Comparison of ENCODE assay signal across 13 cellular contexts in the genomic region with DNA sequence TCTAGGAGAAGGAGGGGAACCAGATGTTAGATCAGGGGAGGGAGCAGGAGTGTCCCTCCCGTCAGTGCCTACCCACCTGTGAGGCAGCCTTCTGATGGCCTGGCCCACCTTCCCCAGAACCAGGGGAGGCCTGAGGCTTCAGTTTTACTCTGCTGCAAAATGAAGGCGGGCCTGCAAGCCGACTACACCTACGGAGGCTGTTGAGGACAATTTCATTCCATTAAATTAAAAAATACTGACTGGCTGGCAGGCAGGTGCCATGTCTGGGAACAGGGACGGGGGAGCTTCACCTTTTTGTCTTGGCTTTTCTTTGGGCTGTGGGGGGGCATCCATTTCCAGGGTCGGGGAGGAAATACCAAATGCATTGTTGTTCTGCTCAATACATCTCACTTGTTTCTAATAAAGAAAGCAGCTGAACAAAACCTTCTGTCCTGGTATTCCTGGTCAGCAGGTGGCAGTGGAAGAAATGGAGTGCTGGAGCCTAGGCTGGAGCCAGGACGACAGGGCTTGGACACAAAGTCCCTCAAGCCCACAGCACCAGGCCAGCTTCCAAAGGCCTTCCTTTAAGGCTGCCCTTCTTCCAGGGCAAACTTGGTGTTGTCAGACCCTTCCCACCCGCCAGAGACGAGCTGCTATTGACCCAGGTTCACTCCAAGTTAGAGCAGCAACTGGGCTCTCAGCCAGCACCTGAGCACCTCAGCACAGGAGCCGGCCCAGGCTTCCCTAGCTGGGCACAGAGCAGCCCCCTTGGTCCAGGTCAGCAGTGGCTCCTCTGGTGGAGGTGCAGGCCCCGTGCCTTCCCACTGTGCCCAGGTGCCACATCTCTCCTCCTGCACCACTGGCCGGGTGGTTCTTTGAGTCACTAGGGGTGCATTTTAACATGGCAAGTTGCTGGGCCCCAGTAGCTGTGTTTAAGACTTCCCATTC. TPM values are rescaled to one million over a fixed set of nuclear protein-coding genes. Genes with fewer than 3 reads are reported as not detected.
DNase-seq lines count a peak whose midpoint lies in the region; ATAC-seq, FAIRE-seq and TF ChIP-seq lines count a peak whose summit lies in the region.
"Had no signal": no experiment of that assay in that cellular context is flagged by ENCODE, and none has a peak within 500 bp of the region (broad histone marks: within the 10 kb centered on the region; RNA-seq: fewer than 3 reads in every experiment).

No MANE protein-coding gene starts in this region.

- H3K4me3 ChIP-seq in heart left ventricle, result no peak overlapping the region
- no peak overlapping the region for H3K4me3 ChIP-seq in HepG2 (replicated peaks in 1 of 3; ENCODE audit: insufficient read depth in 1 of 3, low read depth in 2 of 3, low read length in 3 of 3)
- no peak overlapping the region for H3K4me3 ChIP-seq in upper lobe of right lung
- H3K4me3 ChIP-seq: SK-N-MC had no signal

- no peaks in the 10 kb centered on the region for H4K20me1 ChIP-seq in HepG2 (ENCODE audit: insufficient read depth, low read length)

- TF ChIP-seq RAD21 in HepG2 (CRISPR knock-in tag; IDR thresholded peaks at IDR 0.05), result peak; percentile 60

- H3K4me1 ChIP-seq in heart left ventricle (peaks cover 0 to 85% (median 39%) of the 10 kb centered on the region in 12 donors), HepG2 (ENCODE audit: insufficient read depth, low read length) (peaks cover 45% of the 10 kb centered on the region), upper lobe of right lung (no peaks in the 10 kb centered on the region)

- intact Hi-C loops in heart left ventricle (cut with DNase I), result no loop called here
- intact Hi-C loops in left cardiac atrium (cut with DNase I), result no loop called here
- intact Hi-C loops in HepG2 (cut with micrococcal nuclease; ENCODE audit: unreplicated experiment), result no loop called here
- intact Hi-C loops in upper lobe of right lung (cut with DNase I), result loop anchor here (10.0 kb wide), 1 partner anchor 64 kb away; no protein-coding TSS in a partner anchor

- H3K9me3 ChIP-seq in heart left ventricle (no peaks in the 10 kb centered on the region), HepG2 (ENCODE audit: low read length) (no peaks in the 10 kb centered on the region), upper lobe of right lung (no peaks in the 10 kb centered on the region)

- H3K4me2 ChIP-seq in HepG2 (ENCODE audit: low read depth, low read length), result no peak overlapping the region

- no peaks in the 10 kb centered on the region for H3K27me3 Mint-ChIP-seq in chondrocyte (ENCODE audit: low read depth)
- H3K27me3 Mint-ChIP-seq: central memory CD8-positive, alpha-beta T cell; memory B cell had no signal

- POLR2A ChIA-PET in HepG2 (lab: Yijun Ruan, JAX), result interaction anchor here (0.9 to 2.4 kb wide), 5 partner anchors 10 to 39 kb away, joined by 3 to 14 read pairs (median 4); a partner anchor contains a TSS

- H3K27me3 ChIP-seq in heart left ventricle, result no peaks in the 10 kb centered on the region
- no peaks in the 10 kb centered on the region for H3K27me3 ChIP-seq in HepG2 (ENCODE audit: control insufficient read depth in 1 of 2, insufficient read depth in 2 of 2, low read length in 2 of 2)
- H3K27me3 ChIP-seq in upper lobe of right lung, result no peaks in the 10 kb centered on the region

- peak overlapping the region; percentile 59 for H3K27ac Mint-ChIP-seq in chondrocyte (ENCODE audit: unreplicated experiment)
- H3K27ac Mint-ChIP-seq: activated T-cell treated with anti-CD3 and anti-CD28 coated beads, Interleukin-2, amount 50 U/mL, for 72 hours; memory B cell had no signal

- no peak for TF ChIP-seq POLR2A in heart left ventricle (IDR thresholded peaks at IDR 0.05)
- no peak for TF ChIP-seq POLR2A in HepG2 (IDR thresholded peaks at IDR 0.05; ENCODE audit: insufficient read depth in 1 of 2, low read depth in 2 of 2, low read length in 2 of 2)

- no peak overlapping the region for H2AFZ ChIP-seq in HepG2 (ENCODE audit: low read length)

- CTCF ChIA-PET in HepG2 (lab: Yijun Ruan, JAX; ENCODE audit: low intra/inter-chr PET ratio, low total read pairs), result interaction anchor here (0.7 to 1.9 kb wide), 2 partner anchors 24 to 27 kb away, joined by 4 to 12 read pairs; a partner anchor contains a TSS

- TF ChIP-seq EP300 in HepG2 (IDR thresholded peaks at IDR 0.05; ENCODE audit: low read depth in 2 of 2, low read length in 2 of 2) (no peak), HepG2 (CRISPR knock-in tag; IDR thresholded peaks at IDR 0.05; ENCODE audit: borderline replicate concordance) (no peak)

- no peaks in the 10 kb centered on the region for H3K9me3 Mint-ChIP-seq in chondrocyte (ENCODE audit: low read depth)
- H3K9me3 Mint-ChIP-seq: activated T-cell treated with anti-CD3 and anti-CD28 coated beads, Interleukin-2, amount 50 U/mL, for 72 hours; central memory CD8-positive, alpha-beta T cell; memory B cell had no signal

- in situ Hi-C loops in HepG2 (cut with HindIII; ENCODE audit: extremely low pct_ligation_motif_present, low pct_unique_long_range_greater_than_20kb), result loop anchor here (10.0 kb wide), 1 partner anchor 184 kb away; no protein-coding TSS in a partner anchor

- peak overlapping the region in 9 of 12 donors; percentile 20 to 95 (median 87) for H3K27ac ChIP-seq in heart left ventricle
- peak overlapping the region; percentile 4 for H3K27ac ChIP-seq in HepG2 (ENCODE audit: extremely low read length, insufficient read depth, low read length)
- H3K27ac ChIP-seq in upper lobe of right lung, result no peak overlapping the region
- H3K27ac ChIP-seq: SK-N-MC had no signal

- no peak overlapping the region for H3K4me3 Mint-ChIP-seq in chondrocyte (ENCODE audit: unreplicated experiment)
- H3K4me3 Mint-ChIP-seq: activated T-cell treated with anti-CD3 and anti-CD28 coated beads, Interleukin-2, amount 50 U/mL, for 72 hours; central memory CD8-positive, alpha-beta T cell; memory B cell had no signal

- FAIRE-seq in HepG2 (lab: Jason Lieb, UNC), result peak; percentile 46

- peak in 5 of 12 donors; percentile 2 to 31 (median 14) for TF ChIP-seq CTCF in heart left ventricle (IDR thresholded peaks at IDR 0.05)
- peak; percentile 38 for TF ChIP-seq CTCF in chondrocyte (IDR thresholded peaks at IDR 0.05)
- peak; percentile 58 for TF ChIP-seq CTCF in HepG2 (CRISPR knock-in tag; IDR thresholded peaks at IDR 0.05)
- no peak for TF ChIP-seq CTCF in upper lobe of right lung (IDR thresholded peaks at IDR 0.05)

- no peak for ATAC-seq in heart left ventricle
- ATAC-seq in left cardiac atrium, result no peak
- ATAC-seq in HepG2, result peak; percentile 21
- peak; percentile 4 for ATAC-seq in upper lobe of right lung
- ATAC-seq in HG02970 (IDR thresholded peaks at IDR 0.05; ENCODE audit: low FRiP score, unreplicated experiment), result no peak
- ATAC-seq: activated T-cell treated with anti-CD3 and anti-CD28 coated beads, Interleukin-2, amount 50 U/mL, for 72 hours had no signal

- BruUV-seq in HepG2 (replicated peaks; lab: Mats Ljungman, UMichigan), result TSS peak; percentile 18

- peak in 1 of 5 donors; percentile 45 for DNase-seq in heart left ventricle
- DNase-seq in left cardiac atrium, result no peak
- no peak for DNase-seq in chondrocyte (ENCODE audit: low spot score)
- DNase-seq in HepG2 (ENCODE audit: low spot score), result no peak
- DNase-seq in upper lobe of right lung, result no peak
- no peak for DNase-seq in activated naive CD4-positive, alpha-beta T cell (lab: John Stamatoyannopoulos, UW)
- DNase-seq in NCI-H524 treated with DMSO at 0.1 percent for 48 hours (lab: John Stamatoyannopoulos, UW), result no peak
- DNase-seq: activated CD4-positive, CD25-positive, alpha-beta regulatory T cell treated with anti-CD3 and anti-CD28 coated beads, Interleukin-2, amount 50 U/mL, for 72 hours; activated T-cell treated with anti-CD3 and anti-CD28 coated beads, Interleukin-2, amount 50 U/mL, for 72 hours had no signal

- no peak overlapping the region for H3K9ac ChIP-seq in HepG2 (ENCODE audit: insufficient read depth, low read depth, low read length)

- H3K79me2 ChIP-seq in HepG2 (ENCODE audit: insufficient read depth, low read length), result no peaks in the 10 kb centered on the region

- peaks cover 14% of the 10 kb centered on the region for H3K36me3 Mint-ChIP-seq in chondrocyte (ENCODE audit: low read depth)

- H3K36me3 ChIP-seq in heart left ventricle (peaks cover 0 to 73% (median 53%) of the 10 kb centered on the region in 9 donors), HepG2 (replicated peaks in 1 of 2; ENCODE audit: control insufficient read depth in 1 of 2, insufficient read depth in 2 of 2, low read length in 2 of 2) (peaks cover 30 to 44% of the 10 kb centered on the region in 2 experiments), upper lobe of right lung (peaks cover 39% of the 10 kb centered on the region)

- H3K4me1 Mint-ChIP-seq in chondrocyte (ENCODE audit: low read depth), result peaks cover 5% of the 10 kb centered on the region
- H3K4me1 Mint-ChIP-seq: central memory CD8-positive, alpha-beta T cell had no signal

- WGBS in heart left ventricle, 4 donors, result 60 to 67% (median 63%) methylated on average over 10 to 12 of the region's 12 CpGs
- 85% methylated on average over 11 of the region's 12 CpGs for WGBS in HepG2 (ENCODE audit: low lambda C conversion rate)

RNA-seq across cellular contexts. Expression of a gene that starts 23.5 kb away (rescaled TPM):
- total RNA-seq in heart left ventricle, result 100 to 1,000 TPM; 102 to 207 (median 123) TPM
- polyA plus RNA-seq in heart left ventricle, result 100 to 1,000 TPM in 1 of 2 donors, 10 to 100 TPM in 1; 92.8 to 105 TPM
- 100 to 1,000 TPM in 1 of 2 donors, 10 to 100 TPM in 1; 92.1 to 132 TPM for total RNA-seq in left cardiac atrium
- total RNA-seq in chondrocyte, result 123 to 135 TPM (median 128 TPM) in 3 replicates
- total RNA-seq in HepG2 (2016; rRNA removed; fragmentation: Illumina TruSeq; extraction: Trizol), result 5.5 and 11.3 TPM in 2 replicates
- total RNA-seq in HepG2 (2016; cell fraction: cytosol; rRNA removed; fragmentation: Illumina TruSeq; extraction: Trizol; ENCODE audit: low read depth), result 5.6 and 8.7 TPM in 2 replicates
- 6.2 and 9.4 TPM in 2 replicates for total RNA-seq in HepG2 (2016; cell fraction: insoluble cytoplasmic fraction; rRNA removed; fragmentation: Illumina TruSeq; extraction: Trizol)
- total RNA-seq in HepG2 (2016; cell fraction: membrane; rRNA removed; fragmentation: Illumina TruSeq; extraction: Trizol), result 23.5 and 28.9 TPM in 2 replicates
- 4.2 and 4.3 TPM in 2 replicates for total RNA-seq in HepG2 (2016; cell fraction: nucleus; rRNA removed; fragmentation: Illumina TruSeq; extraction: Trizol)
- 39.1 and 46.1 TPM in 2 replicates for polyA plus RNA-seq in HepG2 (2011; rRNA removed)
- polyA plus RNA-seq in HepG2 (2011; cell fraction: cytosol; rRNA removed), result 28.6 and 40.9 TPM in 2 replicates
- polyA plus RNA-seq in HepG2 (2011; cell fraction: nucleus; rRNA removed), result 37.4 and 43.6 TPM in 2 replicates
- 8.5 and 22.4 TPM in 2 replicates for polyA plus RNA-seq in HepG2 (2012)
- polyA plus RNA-seq in HepG2 (2016; cell fraction: cytosol; fragmentation: Illumina TruSeq; extraction: Trizol; ENCODE audit: low read depth), result 17.4 and 19.5 TPM in 2 replicates
- polyA plus RNA-seq in HepG2 (2016; cell fraction: insoluble cytoplasmic fraction; fragmentation: Illumina TruSeq; extraction: Trizol; ENCODE audit: low read depth), result 14.0 and 24.9 TPM in 2 replicates
- polyA plus RNA-seq in HepG2 (2016; cell fraction: membrane; fragmentation: Illumina TruSeq; extraction: Trizol; ENCODE audit: low read depth), result 30.5 and 46.5 TPM in 2 replicates
- polyA plus RNA-seq in HepG2 (2016; cell fraction: nucleus; fragmentation: Illumina TruSeq; extraction: Trizol; ENCODE audit: insufficient read depth, low read depth), result 24.9 and 28.4 TPM in 2 replicates
- polyA minus RNA-seq in HepG2 (2011; rRNA and poly(A)+ RNA removed; ENCODE audit: low replicate concordance), result 68.8 and 256 TPM in 2 replicates
- 26.0 and 39.9 TPM in 2 replicates for polyA minus RNA-seq in HepG2 (2011; cell fraction: cytosol; rRNA and poly(A)+ RNA removed)
- polyA minus RNA-seq in HepG2 (2011; cell fraction: nucleus; rRNA and poly(A)+ RNA removed), result 13.4 and 15.7 TPM in 2 replicates
- 37.0 TPM for total RNA-seq in upper lobe of right lung

RNA-seq across cellular contexts. Expression of a gene that starts 26.6 kb away (rescaled TPM):
- 1 to 10 TPM; 4.1 to 9.8 (median 6.3) TPM for total RNA-seq in heart left ventricle
- 1 to 10 TPM; 3.3 to 8.8 TPM for polyA plus RNA-seq in heart left ventricle
- total RNA-seq in left cardiac atrium, result 1 to 10 TPM; 8.4 to 8.7 TPM
- total RNA-seq in chondrocyte, result 4.7 to 6.8 TPM (median 5.6 TPM) in 3 replicates
- 8.8 and 16.1 TPM in 2 replicates for total RNA-seq in HepG2 (2016; rRNA removed; fragmentation: Illumina TruSeq; extraction: Trizol)
- 8.0 and 13.0 TPM in 2 replicates for total RNA-seq in HepG2 (2016; cell fraction: cytosol; rRNA removed; fragmentation: Illumina TruSeq; extraction: Trizol; ENCODE audit: low read depth)
- 9.5 and 14.6 TPM in 2 replicates for total RNA-seq in HepG2 (2016; cell fraction: insoluble cytoplasmic fraction; rRNA removed; fragmentation: Illumina TruSeq; extraction: Trizol)
- 12.4 and 18.3 TPM in 2 replicates for total RNA-seq in HepG2 (2016; cell fraction: membrane; rRNA removed; fragmentation: Illumina TruSeq; extraction: Trizol)
- 15.2 and 17.1 TPM in 2 replicates for total RNA-seq in HepG2 (2016; cell fraction: nucleus; rRNA removed; fragmentation: Illumina TruSeq; extraction: Trizol)
- polyA plus RNA-seq in HepG2 (2011; rRNA removed), result 26.9 and 34.1 TPM in 2 replicates
- polyA plus RNA-seq in HepG2 (2011; cell fraction: cytosol; rRNA removed), result 12.2 and 17.4 TPM in 2 replicates
- polyA plus RNA-seq in HepG2 (2011; cell fraction: nucleus; rRNA removed), result 71.5 and 77.5 TPM in 2 replicates
- polyA plus RNA-seq in HepG2 (2012), result 16.9 and 20.5 TPM in 2 replicates
- 9.2 and 14.3 TPM in 2 replicates for polyA plus RNA-seq in HepG2 (2016; cell fraction: cytosol; fragmentation: Illumina TruSeq; extraction: Trizol; ENCODE audit: low read depth)
- 9.9 and 13.7 TPM in 2 replicates for polyA plus RNA-seq in HepG2 (2016; cell fraction: insoluble cytoplasmic fraction; fragmentation: Illumina TruSeq; extraction: Trizol; ENCODE audit: low read depth)
- 10.5 and 15.2 TPM in 2 replicates for polyA plus RNA-seq in HepG2 (2016; cell fraction: membrane; fragmentation: Illumina TruSeq; extraction: Trizol; ENCODE audit: low read depth)
- 36.2 and 39.6 TPM in 2 replicates for polyA plus RNA-seq in HepG2 (2016; cell fraction: nucleus; fragmentation: Illumina TruSeq; extraction: Trizol; ENCODE audit: insufficient read depth, low read depth)
- 6.9 and 21.9 TPM in 2 replicates for polyA minus RNA-seq in HepG2 (2011; rRNA and poly(A)+ RNA removed; ENCODE audit: low replicate concordance)
- 8.3 and 8.4 TPM in 2 replicates for polyA minus RNA-seq in HepG2 (2011; cell fraction: cytosol; rRNA and poly(A)+ RNA removed)
- 26.9 and 36.2 TPM in 2 replicates for polyA minus RNA-seq in HepG2 (2011; cell fraction: nucleus; rRNA and poly(A)+ RNA removed)
- total RNA-seq in upper lobe of right lung, result 16.3 TPM

RNA-seq across cellular contexts. Expression of a gene that starts 39.4 kb away (rescaled TPM):
- total RNA-seq in heart left ventricle (10 to 100 TPM; 14.4 to 28.7 (median 22.5) TPM), left cardiac atrium (10 to 100 TPM; 27.8 to 31.7 TPM), chondrocyte (35.9 to 41.0 TPM (median 36.4 TPM) in 3 replicates), HepG2 (2016; rRNA removed; fragmentation: Illumina TruSeq; extraction: Trizol) (10.5 and 14.8 TPM in 2 replicates), upper lobe of right lung (36.1 TPM)
- polyA plus RNA-seq in heart left ventricle (10 to 100 TPM; 11.9 to 12.4 TPM), HepG2 (2011; rRNA removed) (16.3 and 16.6 TPM in 2 replicates)
- total RNA-seq in HepG2 (2016; cell fraction: cytosol; rRNA removed; fragmentation: Illumina TruSeq; extraction: Trizol; ENCODE audit: low read depth), result 2.7 and 3.3 TPM in 2 replicates
- 11.7 and 13.0 TPM in 2 replicates for total RNA-seq in HepG2 (2016; cell fraction: insoluble cytoplasmic fraction; rRNA removed; fragmentation: Illumina TruSeq; extraction: Trizol)
- 8.9 and 9.5 TPM in 2 replicates for total RNA-seq in HepG2 (2016; cell fraction: membrane; rRNA removed; fragmentation: Illumina TruSeq; extraction: Trizol)
- 13.8 and 14.0 TPM in 2 replicates for total RNA-seq in HepG2 (2016; cell fraction: nucleus; rRNA removed; fragmentation: Illumina TruSeq; extraction: Trizol)
- polyA plus RNA-seq in HepG2 (2011; cell fraction: cytosol; rRNA removed), result 13.7 and 14.0 TPM in 2 replicates
- polyA plus RNA-seq in HepG2 (2011; cell fraction: nucleus; rRNA removed), result 34.1 and 37.3 TPM in 2 replicates
- 17.5 and 20.8 TPM in 2 replicates for polyA plus RNA-seq in HepG2 (2012)
- 2.7 and 3.3 TPM in 2 replicates for polyA plus RNA-seq in HepG2 (2016; cell fraction: cytosol; fragmentation: Illumina TruSeq; extraction: Trizol; ENCODE audit: low read depth)
- 36.1 and 41.5 TPM in 2 replicates for polyA plus RNA-seq in HepG2 (2016; cell fraction: insoluble cytoplasmic fraction; fragmentation: Illumina TruSeq; extraction: Trizol; ENCODE audit: low read depth)
- polyA plus RNA-seq in HepG2 (2016; cell fraction: membrane; fragmentation: Illumina TruSeq; extraction: Trizol; ENCODE audit: low read depth), result 10.3 and 12.9 TPM in 2 replicates
- 51.0 and 51.8 TPM in 2 replicates for polyA plus RNA-seq in HepG2 (2016; cell fraction: nucleus; fragmentation: Illumina TruSeq; extraction: Trizol; ENCODE audit: insufficient read depth, low read depth)
- polyA minus RNA-seq in HepG2 (2011; rRNA and poly(A)+ RNA removed; ENCODE audit: low replicate concordance), result 8.8 and 11.0 TPM in 2 replicates
- polyA minus RNA-seq in HepG2 (2011; cell fraction: cytosol; rRNA and poly(A)+ RNA removed), result 10.7 and 11.5 TPM in 2 replicates
- polyA minus RNA-seq in HepG2 (2011; cell fraction: nucleus; rRNA and poly(A)+ RNA removed), result 17.1 and 27.5 TPM in 2 replicates

RNA-seq across cellular contexts. Expression of a gene that starts 47.7 kb away (rescaled TPM):
- 100 to 1,000 TPM in 2 of 9 donors, 10 to 100 TPM in 7; 61.0 to 114 (median 70.8) TPM for total RNA-seq in heart left ventricle
- 10 to 100 TPM; 36.8 to 52.7 TPM for polyA plus RNA-seq in heart left ventricle
- total RNA-seq in left cardiac atrium, result 10 to 100 TPM; 66.6 to 92.4 TPM
- total RNA-seq in chondrocyte, result 89.0 to 103 TPM (median 91.4 TPM) in 3 replicates
- total RNA-seq in HepG2 (2016; rRNA removed; fragmentation: Illumina TruSeq; extraction: Trizol), result 142 and 194 TPM in 2 replicates
- total RNA-seq in HepG2 (2016; cell fraction: cytosol; rRNA removed; fragmentation: Illumina TruSeq; extraction: Trizol; ENCODE audit: low read depth), result 26.5 and 28.3 TPM in 2 replicates
- total RNA-seq in HepG2 (2016; cell fraction: insoluble cytoplasmic fraction; rRNA removed; fragmentation: Illumina TruSeq; extraction: Trizol), result 140 and 195 TPM in 2 replicates
- 38.6 and 40.6 TPM in 2 replicates for total RNA-seq in HepG2 (2016; cell fraction: membrane; rRNA removed; fragmentation: Illumina TruSeq; extraction: Trizol)
- 107 and 123 TPM in 2 replicates for total RNA-seq in HepG2 (2016; cell fraction: nucleus; rRNA removed; fragmentation: Illumina TruSeq; extraction: Trizol)
- polyA plus RNA-seq in HepG2 (2011; rRNA removed), result 71.9 and 75.7 TPM in 2 replicates
- 38.6 and 40.9 TPM in 2 replicates for polyA plus RNA-seq in HepG2 (2011; cell fraction: cytosol; rRNA removed)
- polyA plus RNA-seq in HepG2 (2011; cell fraction: nucleus; rRNA removed), result 44.4 and 51.3 TPM in 2 replicates
- polyA plus RNA-seq in HepG2 (2012), result 109 and 117 TPM in 2 replicates
- 13.3 and 16.4 TPM in 2 replicates for polyA plus RNA-seq in HepG2 (2016; cell fraction: cytosol; fragmentation: Illumina TruSeq; extraction: Trizol; ENCODE audit: low read depth)
- 189 and 216 TPM in 2 replicates for polyA plus RNA-seq in HepG2 (2016; cell fraction: insoluble cytoplasmic fraction; fragmentation: Illumina TruSeq; extraction: Trizol; ENCODE audit: low read depth)
- 22.9 and 24.5 TPM in 2 replicates for polyA plus RNA-seq in HepG2 (2016; cell fraction: membrane; fragmentation: Illumina TruSeq; extraction: Trizol; ENCODE audit: low read depth)
- polyA plus RNA-seq in HepG2 (2016; cell fraction: nucleus; fragmentation: Illumina TruSeq; extraction: Trizol; ENCODE audit: insufficient read depth, low read depth), result 111 and 125 TPM in 2 replicates
- 63.5 and 95.4 TPM in 2 replicates for polyA minus RNA-seq in HepG2 (2011; rRNA and poly(A)+ RNA removed; ENCODE audit: low replicate concordance)
- 254 and 276 TPM in 2 replicates for polyA minus RNA-seq in HepG2 (2011; cell fraction: cytosol; rRNA and poly(A)+ RNA removed)
- 44.7 and 70.7 TPM in 2 replicates for polyA minus RNA-seq in HepG2 (2011; cell fraction: nucleus; rRNA and poly(A)+ RNA removed)
- total RNA-seq in upper lobe of right lung, result 107 TPM

RNA-seq across cellular contexts. Expression of a gene that starts 52.8 kb away (rescaled TPM):
- 1 to 10 TPM; 3.9 to 7.5 (median 5.7) TPM for total RNA-seq in heart left ventricle
- 1 to 10 TPM; 3.4 to 6.4 TPM for polyA plus RNA-seq in heart left ventricle
- 1 to 10 TPM; 4.2 to 4.4 TPM for total RNA-seq in left cardiac atrium
- total RNA-seq in chondrocyte, result 3.7 to 7.9 TPM (median 6.4 TPM) in 3 replicates
- 27.1 and 30.8 TPM in 2 replicates for total RNA-seq in HepG2 (2016; rRNA removed; fragmentation: Illumina TruSeq; extraction: Trizol)
- 22.3 and 23.3 TPM in 2 replicates for total RNA-seq in HepG2 (2016; cell fraction: cytosol; rRNA removed; fragmentation: Illumina TruSeq; extraction: Trizol; ENCODE audit: low read depth)
- total RNA-seq in HepG2 (2016; cell fraction: insoluble cytoplasmic fraction; rRNA removed; fragmentation: Illumina TruSeq; extraction: Trizol), result 26.7 and 27.9 TPM in 2 replicates
- 25.8 and 28.7 TPM in 2 replicates for total RNA-seq in HepG2 (2016; cell fraction: membrane; rRNA removed; fragmentation: Illumina TruSeq; extraction: Trizol)
- 13.7 and 16.4 TPM in 2 replicates for total RNA-seq in HepG2 (2016; cell fraction: nucleus; rRNA removed; fragmentation: Illumina TruSeq; extraction: Trizol)
- 31.8 and 32.4 TPM in 2 replicates for polyA plus RNA-seq in HepG2 (2011; rRNA removed)
- 32.2 and 44.9 TPM in 2 replicates for polyA plus RNA-seq in HepG2 (2011; cell fraction: cytosol; rRNA removed)
- polyA plus RNA-seq in HepG2 (2011; cell fraction: nucleus; rRNA removed), result 22.5 and 27.3 TPM in 2 replicates
- 22.2 and 24.9 TPM in 2 replicates for polyA plus RNA-seq in HepG2 (2012)
- polyA plus RNA-seq in HepG2 (2016; cell fraction: cytosol; fragmentation: Illumina TruSeq; extraction: Trizol; ENCODE audit: low read depth), result 14.6 and 18.5 TPM in 2 replicates
- 35.4 and 36.8 TPM in 2 replicates for polyA plus RNA-seq in HepG2 (2016; cell fraction: insoluble cytoplasmic fraction; fragmentation: Illumina TruSeq; extraction: Trizol; ENCODE audit: low read depth)
- 19.7 and 26.6 TPM in 2 replicates for polyA plus RNA-seq in HepG2 (2016; cell fraction: membrane; fragmentation: Illumina TruSeq; extraction: Trizol; ENCODE audit: low read depth)
- 36.3 and 37.9 TPM in 2 replicates for polyA plus RNA-seq in HepG2 (2016; cell fraction: nucleus; fragmentation: Illumina TruSeq; extraction: Trizol; ENCODE audit: insufficient read depth, low read depth)
- 9.1 and 26.8 TPM in 2 replicates for polyA minus RNA-seq in HepG2 (2011; rRNA and poly(A)+ RNA removed; ENCODE audit: low replicate concordance)
- 17.8 and 20.5 TPM in 2 replicates for polyA minus RNA-seq in HepG2 (2011; cell fraction: cytosol; rRNA and poly(A)+ RNA removed)
- 12.4 and 13.2 TPM in 2 replicates for polyA minus RNA-seq in HepG2 (2011; cell fraction: nucleus; rRNA and poly(A)+ RNA removed)
- total RNA-seq in upper lobe of right lung, result 5.7 TPM

Comparison
In these comparisons a context has a peak if more than half of its experiments do, and no peak if none do; other contexts are left out.
1. ATAC-seq: peak in HepG2 (single experiment) and upper lobe of right lung (single experiment); none in heart left ventricle (0 of 4), left cardiac atrium (0 of 2) and HG02970 (single experiment).